9 cellular contexts compared by ENCODE assay signal in the genomic region with DNA sequence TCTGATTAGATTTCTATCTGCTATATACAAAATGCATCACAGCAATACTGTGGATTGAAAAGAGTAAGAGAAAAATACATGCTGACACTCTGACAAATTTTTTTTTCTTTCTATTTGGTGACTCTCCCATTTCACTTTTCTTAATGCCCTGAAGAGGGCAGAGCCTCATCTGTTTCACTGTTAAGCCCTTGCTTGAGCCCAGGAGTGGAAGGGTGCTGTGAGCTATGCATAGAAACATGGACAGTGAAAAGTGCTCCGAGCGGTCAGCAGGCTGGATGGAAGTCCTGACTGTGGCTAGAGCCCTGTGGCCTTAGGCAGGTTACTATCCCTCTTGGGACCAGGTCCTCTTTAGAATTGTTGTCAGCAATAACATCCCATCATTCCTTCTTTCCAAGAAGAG. TPM values are rescaled to one million over a fixed set of nuclear protein-coding genes. Genes with fewer than 3 reads are reported as not detected.
DNase-seq lines count a peak whose midpoint lies in the region; ATAC-seq and TF ChIP-seq lines count a peak whose summit lies in the region.
"Had no signal": no experiment of that assay in that cellular context is flagged by ENCODE, and none has a peak within 500 bp of the region (broad histone marks: within the 10 kb centered on the region; RNA-seq: fewer than 3 reads in every experiment).

No MANE protein-coding gene starts in this region.

- H3K9ac ChIP-seq in H9 (ENCODE audit: extremely low read depth, insufficient read length, low read length): no peak overlapping the region

- peak overlapping the region in 1 of 3 experiments; percentile 67; a peak in 2 of 7 replicates for H3K27ac Mint-ChIP-seq in H9

- no peak for DNase-seq in AG09319 (ENCODE audit: extremely low read depth, low read depth)
- DNase-seq in H9: no peak
- peak; percentile 38 for DNase-seq in SW480 (ENCODE audit: low spot score)
- DNase-seq in glomerular visceral epithelial cell (ENCODE audit: extremely low spot score): peak; percentile 28
- DNase-seq in activated naive CD4-positive, alpha-beta T cell (lab: John Stamatoyannopoulos, UW): no peak
- no peak for DNase-seq in tibial nerve (ENCODE audit: low spot score in 2 of 2)

- H3K36me3 ChIP-seq in tibial nerve: peaks cover 0 to 88% (median 12%) of the 10 kb centered on the region in 3 donors

- no peaks in the 10 kb centered on the region for H3K27me3 Mint-ChIP-seq in H9 (ENCODE audit: low read depth)

- H3K79me2 ChIP-seq in H9 (ENCODE audit: insufficient read depth, low read length): no peaks in the 10 kb centered on the region

- H3T11ph ChIP-seq in H9 (ENCODE audit: low read length): no peak overlapping the region

- no peak overlapping the region for H2BK12ac ChIP-seq in H9 (ENCODE audit: insufficient read length, low read depth, low read length)

- no peak overlapping the region for H4K5ac ChIP-seq in H9 (ENCODE audit: insufficient read length, low read depth, low read length)

- peaks cover 7 to 61% (median 40%) of the 10 kb centered on the region in 3 experiments; a peak in 6 of 7 replicates for H3K36me3 Mint-ChIP-seq in H9 (ENCODE audit: insufficient read depth in 1 of 3, low read depth in 3 of 3)

- ATAC-seq in GM18520 (IDR thresholded peaks at IDR 0.05; ENCODE audit: unreplicated experiment) (no peak), HG03521 (IDR thresholded peaks at IDR 0.05; ENCODE audit: unreplicated experiment) (no peak)

- H3K9me3 Mint-ChIP-seq in H9: no peaks in the 10 kb centered on the region

- H3K79me1 ChIP-seq in H9 (ENCODE audit: insufficient read depth, low read depth, low read length, poor library complexity, severe bottlenecking): no peaks in the 10 kb centered on the region

- no peak overlapping the region for H2AFZ ChIP-seq in H9 (ENCODE audit: low read length)

- WGBS in H9 (ENCODE audit: extremely low coverage, insufficient read length, low lambda C conversion rate): no CpG with 5 or more reads among the region's 2 CpGs
- WGBS in tibial nerve, 2 donors: 27 to 28% methylated on average over 2 of the region's 2 CpGs

- H3K4me1 ChIP-seq in H9 (ENCODE audit: insufficient read depth, low read length): no peaks in the 10 kb centered on the region
- no peaks in the 10 kb centered on the region for H3K4me1 ChIP-seq in tibial nerve

- H3K56ac ChIP-seq in H9 (ENCODE audit: insufficient read length, low read depth, low read length): no peak overlapping the region

- H3K23me2 ChIP-seq in H9 (ENCODE audit: insufficient read length, low read depth, low read length, poor library complexity, severe bottlenecking): no peaks in the 10 kb centered on the region

- no peak overlapping the region for H3K4me3 ChIP-seq in tibial nerve

- H2BK120ac ChIP-seq in H9 (ENCODE audit: low read depth, low read length, poor library complexity, severe bottlenecking): no peak overlapping the region

- no peak overlapping the region for H3K4me3 Mint-ChIP-seq in H9

- no peak overlapping the region for H2BK20ac ChIP-seq in H9 (ENCODE audit: low read depth, low read length, poor library complexity, severe bottlenecking)

- no peaks in the 10 kb centered on the region for H3K9me3 ChIP-seq in H9 (ENCODE audit: control insufficient read depth, low read depth, low read length)
- no peaks in the 10 kb centered on the region for H3K9me3 ChIP-seq in tibial nerve

- no peak overlapping the region for H2BK5ac ChIP-seq in H9 (ENCODE audit: insufficient read length, low read length)

- H4K20me1 ChIP-seq in H9 (ENCODE audit: control insufficient read depth, insufficient read depth, insufficient read length): no peaks in the 10 kb centered on the region

- H4K91ac ChIP-seq in H9 (ENCODE audit: insufficient read length, low read depth, low read length): no peak overlapping the region

- TF ChIP-seq POLR2A in tibial nerve (IDR thresholded peaks at IDR 0.05): no peak

- peak; percentile 50 for TF ChIP-seq CTCF in AG09319 (IDR thresholded peaks at IDR 0.05; ENCODE audit: low read depth, low read length)
- peak; percentile 65 for TF ChIP-seq CTCF in H9 (conservative IDR thresholded peaks at IDR 0.05)
- no peak for TF ChIP-seq CTCF in tibial nerve (IDR thresholded peaks at IDR 0.05)

- no peak overlapping the region for H2BK15ac ChIP-seq in H9 (ENCODE audit: low read depth, low read length)

- H3K4me2 ChIP-seq in H9 (ENCODE audit: insufficient read depth, insufficient read length, low read length): no peak overlapping the region

- H3K14ac ChIP-seq in H9 (ENCODE audit: insufficient read depth, low read length): no peak overlapping the region

- no peak for TF ChIP-seq EP300 in tibial nerve (IDR thresholded peaks at IDR 0.05)

- no peak overlapping the region for H2AK5ac ChIP-seq in H9 (ENCODE audit: insufficient read length, low read length)

- H3K27me3 ChIP-seq in H9 (ENCODE audit: insufficient read depth, low read length) (no peaks in the 10 kb centered on the region), tibial nerve (no peaks in the 10 kb centered on the region)

- H3K4me1 Mint-ChIP-seq in H9: no peaks in the 10 kb centered on the region

- H4K8ac ChIP-seq in H9 (replicated peaks; ENCODE audit: insufficient read length, low read depth, low read length): no peak overlapping the region

- no peak overlapping the region for H3K23ac ChIP-seq in H9 (ENCODE audit: insufficient read length, low read depth, low read length)

- no peak overlapping the region for H3K18ac ChIP-seq in H9 (ENCODE audit: insufficient read length, low read depth, low read length)

- H3K27ac ChIP-seq in H9 (ENCODE audit: insufficient read length, low read depth, low read length) (no peak overlapping the region), tibial nerve (no peak overlapping the region)
- H3K27ac ChIP-seq: HL-60 had no signal

- no peak overlapping the region for H3K4ac ChIP-seq in H9 (ENCODE audit: low read depth, low read length)

RNA-seq across cellular contexts. Expression of gene CSE1L, which starts 17.4 kb away (rescaled TPM):
- 244 and 246 TPM in 2 replicates for total RNA-seq in H9 (2021)
- 10 to 100 TPM; 23.9 to 42.0 (median 38.5) TPM for total RNA-seq in tibial nerve

Comparison
In these comparisons a context has a peak if more than half of its experiments do, and no peak if none do; other contexts are left out.
1. DNase-seq: peak in SW480 (single experiment) and glomerular visceral epithelial cell (single experiment); none in AG09319 (single experiment), H9 (single experiment), activated naive CD4-positive, alpha-beta T cell (0 of 4) and tibial nerve (0 of 2).
2. CTCF ChIP-seq: peak in AG09319 (single experiment) and H9 (single experiment); none in tibial nerve (0 of 5).